ENCODE assay signal across 8 cellular contexts in the genomic region with DNA sequence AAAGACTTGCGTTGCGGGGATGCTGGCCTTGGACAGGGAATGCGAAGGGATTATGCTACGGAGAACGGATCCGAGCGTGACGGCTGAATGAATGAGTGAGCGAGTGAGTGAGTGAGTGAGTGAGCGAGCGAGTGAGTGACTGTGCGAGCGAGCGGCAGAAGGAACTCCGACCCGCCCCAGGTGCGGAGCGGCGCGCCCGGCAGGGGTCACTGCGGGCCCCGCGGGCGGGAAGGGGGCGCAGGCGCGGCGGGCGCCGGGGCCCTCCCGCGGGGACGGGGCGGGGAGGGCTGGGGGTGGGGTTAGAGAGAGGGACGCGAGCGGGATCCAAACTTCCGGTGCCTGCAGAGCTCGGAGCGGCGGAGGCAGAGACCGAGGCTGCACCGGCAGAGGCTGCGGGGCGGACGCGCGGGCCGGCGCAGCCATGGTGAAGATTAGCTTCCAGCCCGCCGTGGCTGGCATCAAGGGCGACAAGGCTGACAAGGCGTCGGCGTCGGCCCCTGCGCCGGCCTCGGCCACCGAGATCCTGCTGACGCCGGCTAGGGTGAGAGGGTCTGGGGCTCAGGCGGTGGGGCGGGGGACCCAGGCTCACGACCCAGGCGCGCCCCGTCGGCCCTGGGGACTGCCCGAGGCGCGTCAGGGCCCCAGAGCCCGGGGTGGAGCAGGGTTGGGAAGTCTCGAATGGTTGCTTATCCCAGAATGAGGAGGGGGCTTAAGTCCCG. TPM values are rescaled to one million over a fixed set of nuclear protein-coding genes. Genes with fewer than 3 reads are reported as not detected.
DNase-seq lines count a peak whose midpoint lies in the region; ATAC-seq and TF ChIP-seq lines count a peak whose summit lies in the region.

A gene with protein sequence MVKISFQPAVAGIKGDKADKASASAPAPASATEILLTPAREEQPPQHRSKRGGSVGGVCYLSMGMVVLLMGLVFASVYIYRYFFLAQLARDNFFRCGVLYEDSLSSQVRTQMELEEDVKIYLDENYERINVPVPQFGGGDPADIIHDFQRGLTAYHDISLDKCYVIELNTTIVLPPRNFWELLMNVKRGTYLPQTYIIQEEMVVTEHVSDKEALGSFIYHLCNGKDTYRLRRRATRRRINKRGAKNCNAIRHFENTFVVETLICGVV (plus strand): TSS at position 338 of the 719 bp plus-strand sequence. CDS start 84 bp downstream, at position 422.

- H3K27me3 ChIP-seq in Caco-2 (replicated peaks; ENCODE audit: control insufficient read depth, insufficient read depth, low read length) (no peaks in the 10 kb centered on the region), osteoblast (ENCODE audit: insufficient read depth, low read length) (peaks cover 17% of the 10 kb centered on the region), tibial artery (peaks cover 0 to 10% of the 10 kb centered on the region in 2 donors)

- ATAC-seq in GM19463 (IDR thresholded peaks at IDR 0.05; ENCODE audit: unreplicated experiment), result peak; percentile 70

- H3K36me3 ChIP-seq in Caco-2 (ENCODE audit: control insufficient read depth, insufficient read depth, low read length) (no peaks in the 10 kb centered on the region), osteoblast (ENCODE audit: insufficient read depth, low read length) (no peaks in the 10 kb centered on the region), tibial artery (no peaks in the 10 kb centered on the region)

- POLR2A ChIA-PET in Caco-2 (lab: Charles Lee), result no interaction called here

- intact Hi-C loops in Caco-2 (cut with micrococcal nuclease; ENCODE audit: unreplicated experiment), result loop anchor here (1.0 kb wide), 1 partner anchor 123 kb away; no protein-coding TSS in a partner anchor
- intact Hi-C loops in activated naive CD4-positive, alpha-beta T cell treated with anti-CD3 and anti-CD28 coated beads for 36 hours (cut with micrococcal nuclease), result loop anchor here (1.0 to 2.0 kb wide), 6 partner anchors 9 to 192 kb away; a partner anchor contains a TSS
- intact Hi-C loops in tibial artery (cut with DNase I; ENCODE audit: low total_unique reads), result no loop called here

- peak within 1 kb of the TSS; percentile 84 for H2AFZ ChIP-seq in osteoblast (ENCODE audit: low read length)

- peak; percentile 77 to 81 for DNase-seq in Caco-2
- peak; percentile 73 for DNase-seq in HPDE6-E6E7 (ENCODE audit: extremely low spot score)
- DNase-seq in SHP77 (lab: John Stamatoyannopoulos, UW), result peak; percentile 55 to 68
- peak; percentile 84 for DNase-seq in activated naive CD4-positive, alpha-beta T cell treated with anti-CD3 and anti-CD28 coated beads for 36 hours
- peak; percentile 45 for DNase-seq in globus pallidus (ENCODE audit: low spot score)
- DNase-seq in osteoblast (ENCODE audit: insufficient read length, low spot score, missing footprints), result peak; percentile 97
- DNase-seq in tibial artery, result peak in 1 of 2 donors; percentile 37

- no peaks in the 10 kb centered on the region for H3K27me3 Mint-ChIP-seq in Caco-2 (ENCODE audit: insufficient read depth, unreplicated experiment)
- H3K27me3 Mint-ChIP-seq in activated naive CD4-positive, alpha-beta T cell treated with anti-CD3 and anti-CD28 coated beads for 36 hours (ENCODE audit: low read depth), result peaks cover 4% of the 10 kb centered on the region

- CTCF ChIA-PET in Caco-2 (lab: Charles Lee), result interaction anchor here (0.6 to 1.0 kb wide), 4 partner anchors 12 to 185 kb away, joined by 3 read pairs; no protein-coding TSS in a partner anchor
- CTCF ChIA-PET in activated naive CD4-positive, alpha-beta T cell treated with anti-CD3 and anti-CD28 coated beads for 36 hours (lab: Charles Lee), result interaction anchor here (1.1 to 1.4 kb wide), 3 partner anchors 17 to 188 kb away, joined by 3 to 4 read pairs (median 3); no protein-coding TSS in a partner anchor

- no peaks in the 10 kb centered on the region for H3K9me3 Mint-ChIP-seq in Caco-2 (ENCODE audit: unreplicated experiment)
- H3K9me3 Mint-ChIP-seq in activated naive CD4-positive, alpha-beta T cell treated with anti-CD3 and anti-CD28 coated beads for 36 hours, result no peaks in the 10 kb centered on the region

- peak within 1 kb of the TSS; percentile 92 for H3K4me3 Mint-ChIP-seq in Caco-2 (ENCODE audit: unreplicated experiment)
- peak within 1 kb of the TSS; percentile 82 for H3K4me3 Mint-ChIP-seq in activated naive CD4-positive, alpha-beta T cell treated with anti-CD3 and anti-CD28 coated beads for 36 hours

- peak; percentile 40 to 46 for TF ChIP-seq CTCF in Caco-2 (IDR thresholded peaks at IDR 0.05; ENCODE audit: insufficient read depth in 1 of 2, low read depth in 1 of 2, low read length in 1 of 2, severe bottlenecking in 1 of 2, unreplicated experiment in 1 of 2)
- peak; percentile 6 for TF ChIP-seq CTCF in osteoblast (IDR thresholded peaks at IDR 0.05; ENCODE audit: extremely low read depth, low read depth, low read length)
- no peak for TF ChIP-seq CTCF in tibial artery (IDR thresholded peaks at IDR 0.05)

- peak within 1 kb of the TSS; percentile 90 for H3K4me2 ChIP-seq in osteoblast (ENCODE audit: insufficient read depth, low read length)

- no peak within 1 kb of the TSS for H3K27ac ChIP-seq in osteoblast (ENCODE audit: low read depth, low read length)
- H3K27ac ChIP-seq in tibial artery, result peak within 1 kb of the TSS; percentile 24 to 41

- TSS peak; percentile 45 for BruUV-seq in Caco-2 (replicated peaks; lab: Mats Ljungman, UMichigan)

- peaks cover 7% of the 10 kb centered on the region for H3K4me1 Mint-ChIP-seq in Caco-2 (ENCODE audit: low read depth, unreplicated experiment)
- H3K4me1 Mint-ChIP-seq in activated naive CD4-positive, alpha-beta T cell treated with anti-CD3 and anti-CD28 coated beads for 36 hours (ENCODE audit: low read depth), result peaks cover 45% of the 10 kb centered on the region

- H4K20me1 ChIP-seq in osteoblast (ENCODE audit: insufficient read depth, low read length), result peaks cover 15% of the 10 kb centered on the region

- H3K4me1 ChIP-seq in Caco-2 (peaks cover 21% of the 10 kb centered on the region), osteoblast (ENCODE audit: insufficient read depth, low read length) (peaks cover 6% of the 10 kb centered on the region), tibial artery (peaks cover 0 to 39% (median 26%) of the 10 kb centered on the region in 4 donors)

- H3K9me3 ChIP-seq in Caco-2 (no peaks in the 10 kb centered on the region), osteoblast (ENCODE audit: low read depth, low read length) (no peaks in the 10 kb centered on the region), tibial artery (no peaks in the 10 kb centered on the region)

- H3K4me3 ChIP-seq in Caco-2 (ENCODE audit: low read depth, low read length) (peak within 1 kb of the TSS; percentile 71), osteoblast (ENCODE audit: insufficient read depth, low read length) (peak within 1 kb of the TSS; percentile 76), tibial artery (peak within 1 kb of the TSS; percentile 57 to 65)

- no peaks in the 10 kb centered on the region for H3K36me3 Mint-ChIP-seq in Caco-2 (ENCODE audit: insufficient read depth, unreplicated experiment)
- no peaks in the 10 kb centered on the region for H3K36me3 Mint-ChIP-seq in activated naive CD4-positive, alpha-beta T cell treated with anti-CD3 and anti-CD28 coated beads for 36 hours (ENCODE audit: low read depth)

- no peaks in the 10 kb centered on the region for H3K79me2 ChIP-seq in osteoblast (ENCODE audit: insufficient read depth, low read length)

- peak within 1 kb of the TSS; percentile 68 for H3K27ac Mint-ChIP-seq in Caco-2 (ENCODE audit: unreplicated experiment)
- H3K27ac Mint-ChIP-seq in activated naive CD4-positive, alpha-beta T cell treated with anti-CD3 and anti-CD28 coated beads for 36 hours, result peak within 1 kb of the TSS; percentile 3

RNA-seq across cellular contexts. Expression of the gene that starts here (rescaled TPM):
- 135 and 136 TPM in 2 replicates for total RNA-seq in Caco-2 (2022)
- 10 to 100 TPM; 13.0 to 13.6 TPM for total RNA-seq in activated naive CD4-positive, alpha-beta T cell treated with anti-CD3 and anti-CD28 coated beads for 36 hours
- 52.2 and 63.7 TPM in 2 replicates for total RNA-seq in osteoblast

Comparison
In these comparisons a context has a peak if more than half of its experiments do, and no peak if none do; other contexts are left out.
1. CTCF ChIP-seq: peak in Caco-2 (2 of 2) and osteoblast (single experiment); none in tibial artery (0 of 2).
2. Peak in every context shown above with its lines, with median percentiles within 50 percentile points of each other: H3K4me3 ChIP-seq.